ENCODE assay signal across 8 cellular contexts in genomic region chr2:113876503-113877387, GRCh38. TPM values are rescaled to one million over a fixed set of nuclear protein-coding genes. Genes with fewer than 3 reads are reported as not detected.
DNase-seq lines count a peak whose midpoint lies in the region; ATAC-seq and TF ChIP-seq lines count a peak whose summit lies in the region.

No MANE protein-coding gene starts in this region.

- H3K27me3 Mint-ChIP-seq in CD8-positive, alpha-beta T cell (ENCODE audit: low read depth), result no peaks in the 10 kb centered on the region

- CTCF ChIA-PET in CD8-positive, alpha-beta T cell (lab: Charles Lee), result interaction anchor here (0.6 kb wide), 1 partner anchor 9 kb away, joined by 3 read pairs; no protein-coding TSS in a partner anchor

- H3K4me1 Mint-ChIP-seq in CD8-positive, alpha-beta T cell (ENCODE audit: low read depth), result peaks cover 42% of the 10 kb centered on the region

- ATAC-seq in CD8-positive, alpha-beta T cell, result peak; percentile 89
- ATAC-seq in lower lobe of right lung, result peak; percentile 76 to 84
- ATAC-seq in stimulated activated naive CD8-positive, alpha-beta T cell treated with anti-CD3 and anti-CD28 coated beads, Interleukin-15, Interleukin-2, amounts not matched to agents 100 U/mL and 50 U/mL, for 24 hours, result peak; percentile 84
- no peak for ATAC-seq in HG03565 (IDR thresholded peaks at IDR 0.05; ENCODE audit: unreplicated experiment)
- no peak for ATAC-seq in GM21390 (IDR thresholded peaks at IDR 0.05; ENCODE audit: unreplicated experiment)

- peak; percentile 32 to 80 (median 70) for DNase-seq in CD8-positive, alpha-beta T cell
- peak; percentile 95 for DNase-seq in NCI-H69 (lab: John Stamatoyannopoulos, UW)
- peak; percentile 72 to 83 for DNase-seq in activated T-cell treated with anti-CD3 and anti-CD28 coated beads, Interleukin-2, amount 50 U/mL, for 48 hours
- peak; percentile 68 for DNase-seq in lower lobe of right lung
- DNase-seq in stimulated activated naive CD8-positive, alpha-beta T cell treated with anti-CD3 and anti-CD28 coated beads, Interleukin-15, Interleukin-2, amounts not matched to agents 100 U/mL and 50 U/mL, for 24 hours, result peak; percentile 61
- DNase-seq in amniotic stem cell (lab: John Stamatoyannopoulos, UW), result no peak

- H3K4me1 ChIP-seq in CD8-positive, alpha-beta T cell (ENCODE audit: insufficient read depth, low read length), result peaks cover 26% of the 10 kb centered on the region
- peaks cover 13% of the 10 kb centered on the region for H3K4me1 ChIP-seq in lower lobe of right lung

- H3K4me3 ChIP-seq in CD8-positive, alpha-beta T cell (ENCODE audit: low read depth, low read length), result no peak overlapping the region
- H3K4me3 ChIP-seq in lower lobe of right lung, result no peak overlapping the region

- POLR2A ChIA-PET in CD8-positive, alpha-beta T cell (lab: Charles Lee), result interaction anchor here (0.6 to 2.2 kb wide), 6 partner anchors 10 to 120 kb away, joined by 3 to 7 read pairs (median 4); partner anchors contain the start of genes ACTR3 and SLC35F5

- TF ChIP-seq CTCF in CD8-positive, alpha-beta T cell (IDR thresholded peaks at IDR 0.05), result no peak
- TF ChIP-seq CTCF in lower lobe of right lung (IDR thresholded peaks at IDR 0.05), result no peak

- no peaks in the 10 kb centered on the region for H3K27me3 ChIP-seq in CD8-positive, alpha-beta T cell (ENCODE audit: insufficient read depth, low read length)
- no peaks in the 10 kb centered on the region for H3K27me3 ChIP-seq in lower lobe of right lung (ENCODE audit: low read depth)

- H3K36me3 ChIP-seq in CD8-positive, alpha-beta T cell (ENCODE audit: insufficient read depth, low read length), result no peaks in the 10 kb centered on the region
- no peaks in the 10 kb centered on the region for H3K36me3 ChIP-seq in lower lobe of right lung

- no peaks in the 10 kb centered on the region for H3K9me3 Mint-ChIP-seq in CD8-positive, alpha-beta T cell

- peak overlapping the region; percentile 86 for H3K27ac Mint-ChIP-seq in CD8-positive, alpha-beta T cell

- H3K4me3 Mint-ChIP-seq in CD8-positive, alpha-beta T cell, result peak overlapping the region; percentile 29

- H3K36me3 Mint-ChIP-seq in CD8-positive, alpha-beta T cell, result peaks cover 3% of the 10 kb centered on the region

- no peaks in the 10 kb centered on the region for H3K9me3 ChIP-seq in CD8-positive, alpha-beta T cell (ENCODE audit: low read length)
- H3K9me3 ChIP-seq in lower lobe of right lung, result no peaks in the 10 kb centered on the region

- peak overlapping the region; percentile 6 for H3K27ac ChIP-seq in CD8-positive, alpha-beta T cell (ENCODE audit: low read depth, low read length)
- H3K27ac ChIP-seq in lower lobe of right lung, result no peak overlapping the region

- intact Hi-C loops in CD8-positive, alpha-beta T cell (cut with DNase I, micrococcal nuclease), result loop anchor here in 1 of 2 experiments (10.0 kb wide), 1 partner anchor 702 kb away; the partner anchor contains the start of gene PSD4
- intact Hi-C loops in lower lobe of right lung (cut with DNase I), result no loop called here

RNA-seq across cellular contexts. Expression of gene ACTR3, which starts 13.1 kb away (rescaled TPM):
- 100 to 1,000 TPM; 121 to 122 TPM for total RNA-seq in CD8-positive, alpha-beta T cell
- total RNA-seq in lower lobe of right lung, result 269 TPM

Comparison
In these comparisons a context has a peak if more than half of its experiments do, and no peak if none do; other contexts are left out.
1. ATAC-seq: peak in CD8-positive, alpha-beta T cell (single experiment), lower lobe of right lung (2 of 2) and stimulated activated naive CD8-positive, alpha-beta T cell treated with anti-CD3 and anti-CD28 coated beads, Interleukin-15, Interleukin-2, amounts not matched to agents 100 U/mL and 50 U/mL, for 24 hours (single experiment); none in HG03565 (single experiment) and GM21390 (single experiment).